In the genomic region with DNA sequence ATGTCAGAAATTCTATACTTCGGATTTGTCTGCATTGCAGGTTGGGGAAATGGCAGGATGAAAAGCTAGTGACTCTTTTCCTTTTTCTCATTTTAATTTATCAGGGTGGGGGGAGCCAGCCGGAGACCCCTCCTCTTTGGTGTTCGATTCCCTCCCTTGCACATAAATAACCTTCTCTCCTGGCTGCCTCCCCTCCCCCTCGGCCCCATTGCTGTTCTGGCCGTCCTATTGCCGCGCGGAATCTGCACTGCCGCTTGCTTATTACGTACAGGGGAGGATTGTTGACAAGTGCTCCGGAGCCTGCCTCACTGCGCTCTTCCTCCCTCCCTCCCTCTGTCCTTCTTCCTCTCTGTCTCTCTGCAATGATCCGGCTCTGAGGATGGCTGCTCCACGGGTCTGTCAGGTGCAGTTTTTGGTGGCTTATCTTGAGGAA, we compare ENCODE assay signal across 8 cellular contexts.
DNase-seq lines count a peak whose midpoint lies in the region; ATAC-seq and TF ChIP-seq lines count a peak whose summit lies in the region.

No MANE protein-coding gene starts in this region.

- no peak for TF ChIP-seq CTCF in CD4-positive, alpha-beta T cell (IDR thresholded peaks at IDR 0.05)
- no peak for TF ChIP-seq CTCF in LNCaP clone FGC (IDR thresholded peaks at IDR 0.05; ENCODE audit: control insufficient read depth, extremely low read depth, insufficient read depth)
- TF ChIP-seq CTCF in ovary (IDR thresholded peaks at IDR 0.05), result no peak

- no peak for TF ChIP-seq POLR2A in ovary (IDR thresholded peaks at IDR 0.05)

- WGBS in ovary, 3 donors, result 2% methylated on average over 14 of the region's 14 CpGs

- H3K4me3 ChIP-seq in LNCaP clone FGC (ENCODE audit: low read depth, low read length), result peak overlapping the region; percentile 31; the same call in 1 of the 2 replicates
- peak overlapping the region; percentile 29 for H3K4me3 ChIP-seq in ovary

- H3K36me3 Mint-ChIP-seq in CD4-positive, alpha-beta T cell (ENCODE audit: low read depth), result no peaks in the 10 kb centered on the region
- no peaks in the 10 kb centered on the region for H3K36me3 Mint-ChIP-seq in activated CD4-positive, alpha-beta memory T cell treated with anti-CD3 and anti-CD28 coated beads, Interleukin-2, amount 10 ng/mL, durations not matched to agents 7 days and 5 days (ENCODE audit: low read depth)

- TF ChIP-seq EP300 in ovary (IDR thresholded peaks at IDR 0.05), result no peak

- H3K4me1 ChIP-seq in ovary (ENCODE audit: insufficient read depth), result peaks cover 8% of the 10 kb centered on the region

- no peaks in the 10 kb centered on the region for H3K9me3 Mint-ChIP-seq in CD4-positive, alpha-beta T cell
- no peaks in the 10 kb centered on the region for H3K9me3 Mint-ChIP-seq in activated CD4-positive, alpha-beta memory T cell treated with anti-CD3 and anti-CD28 coated beads, Interleukin-2, amount 10 ng/mL, durations not matched to agents 7 days and 5 days

- peak in 6 of 10 experiments; percentile 2 to 45 (median 26) for DNase-seq in CD4-positive, alpha-beta T cell
- no peak for DNase-seq in LNCaP clone FGC (ENCODE audit: low read depth)
- no peak for DNase-seq in activated CD4-positive, alpha-beta memory T cell treated with anti-CD3 and anti-CD28 coated beads, Interleukin-2, amount 10 ng/mL, durations not matched to agents 7 days and 5 days
- DNase-seq in Right ventricle myocardium inferior (ENCODE audit: missing footprints), result peak; percentile 88
- DNase-seq in ovary, result peak; percentile 50 to 70 (median 59)
- no peak for DNase-seq in NCI-H1048 (lab: John Stamatoyannopoulos, UW)

- peak; percentile 91 for ATAC-seq in CD4-positive, alpha-beta T cell (ENCODE audit: poor library complexity)
- ATAC-seq in Right ventricle myocardium inferior, result peak; percentile 93
- no peak for ATAC-seq in GM21576 (IDR thresholded peaks at IDR 0.05; ENCODE audit: unreplicated experiment)
- ATAC-seq in GM18517 (IDR thresholded peaks at IDR 0.05; ENCODE audit: unreplicated experiment), result no peak

- H3K27me3 ChIP-seq in CD4-positive, alpha-beta T cell (ENCODE audit: control insufficient read depth, insufficient read depth, low read length), result no peaks in the 10 kb centered on the region
- no peaks in the 10 kb centered on the region for H3K27me3 ChIP-seq in ovary

- intact Hi-C loops in CD4-positive, alpha-beta T cell (cut with DNase I, micrococcal nuclease), result no loop called here
- intact Hi-C loops in Right ventricle myocardium inferior (cut with DNase I) (loop anchor here (5.0 to 10.0 kb wide), 2 partner anchors 42 to 84 kb away; no protein-coding TSS in a partner anchor), ovary (cut with DNase I) (no loop called here)

- H3K27ac Mint-ChIP-seq in CD4-positive, alpha-beta T cell, result peak overlapping the region; percentile 80
- H3K27ac Mint-ChIP-seq in activated CD4-positive, alpha-beta memory T cell treated with anti-CD3 and anti-CD28 coated beads, Interleukin-2, amount 10 ng/mL, durations not matched to agents 7 days and 5 days, result peak overlapping the region; percentile 59

- no peaks in the 10 kb centered on the region for H3K9me3 ChIP-seq in CD4-positive, alpha-beta T cell (ENCODE audit: control insufficient read depth, low read length)
- H3K9me3 ChIP-seq in ovary, result no peaks in the 10 kb centered on the region

- no peak overlapping the region for H3K27ac ChIP-seq in CD4-positive, alpha-beta T cell (ENCODE audit: low read depth, low read length)
- peak overlapping the region in 1 of 2 donors; percentile 31 for H3K27ac ChIP-seq in ovary

- H3K27me3 Mint-ChIP-seq in CD4-positive, alpha-beta T cell, result no peaks in the 10 kb centered on the region
- H3K27me3 Mint-ChIP-seq in activated CD4-positive, alpha-beta memory T cell treated with anti-CD3 and anti-CD28 coated beads, Interleukin-2, amount 10 ng/mL, durations not matched to agents 7 days and 5 days, result no peaks in the 10 kb centered on the region

- peak overlapping the region; percentile 91 for H3K4me3 Mint-ChIP-seq in CD4-positive, alpha-beta T cell
- peak overlapping the region; percentile 37 for H3K4me3 Mint-ChIP-seq in activated CD4-positive, alpha-beta memory T cell treated with anti-CD3 and anti-CD28 coated beads, Interleukin-2, amount 10 ng/mL, durations not matched to agents 7 days and 5 days

- CTCF ChIA-PET in CD4-positive, alpha-beta T cell (lab: Charles Lee), result interaction anchor here (1.5 kb wide), 1 partner anchor 14 kb away, joined by 4 read pairs; no protein-coding TSS in a partner anchor
- CTCF ChIA-PET in activated CD4-positive, alpha-beta memory T cell treated with anti-CD3 and anti-CD28 coated beads, Interleukin-2, amount 10 ng/mL, durations not matched to agents 7 days and 5 days (lab: Charles Lee), result interaction anchor here (0.9 to 1.7 kb wide), 4 partner anchors 13 to 42 kb away, joined by 3 to 6 read pairs (median 4); no protein-coding TSS in a partner anchor

- peaks cover 86% of the 10 kb centered on the region for H3K4me1 Mint-ChIP-seq in CD4-positive, alpha-beta T cell (ENCODE audit: low read depth)
- peaks cover 76% of the 10 kb centered on the region for H3K4me1 Mint-ChIP-seq in activated CD4-positive, alpha-beta memory T cell treated with anti-CD3 and anti-CD28 coated beads, Interleukin-2, amount 10 ng/mL, durations not matched to agents 7 days and 5 days

- H3K36me3 ChIP-seq in ovary, result no peaks in the 10 kb centered on the region

- POLR2A ChIA-PET in CD4-positive, alpha-beta T cell (lab: Charles Lee), result interaction anchor here (0.9 to 2.4 kb wide), 4 partner anchors 13 to 32 kb away, joined by 3 to 6 read pairs (median 5); no protein-coding TSS in a partner anchor
- POLR2A ChIA-PET in activated CD4-positive, alpha-beta memory T cell treated with anti-CD3 and anti-CD28 coated beads, Interleukin-2, amount 10 ng/mL, durations not matched to agents 7 days and 5 days (lab: Charles Lee), result interaction anchor here (1.0 to 1.7 kb wide), 6 partner anchors 10 to 155 kb away, joined by 3 to 5 read pairs (median 4); partner anchors contain the start of gene JARID2

Comparison
In these comparisons a context has a peak if more than half of its experiments do, and no peak if none do; other contexts are left out.
1. ATAC-seq: peak in CD4-positive, alpha-beta T cell (single experiment) and Right ventricle myocardium inferior (single experiment); none in GM21576 (single experiment) and GM18517 (single experiment).
2. DNase-seq: peak in CD4-positive, alpha-beta T cell (6 of 10), Right ventricle myocardium inferior (single experiment) and ovary (5 of 5); none in LNCaP clone FGC (single experiment), activated CD4-positive, alpha-beta memory T cell treated with anti-CD3 and anti-CD28 coated beads, Interleukin-2, amount 10 ng/mL, durations not matched to agents 7 days and 5 days (single experiment) and NCI-H1048 (single experiment).